In the genomic region with DNA sequence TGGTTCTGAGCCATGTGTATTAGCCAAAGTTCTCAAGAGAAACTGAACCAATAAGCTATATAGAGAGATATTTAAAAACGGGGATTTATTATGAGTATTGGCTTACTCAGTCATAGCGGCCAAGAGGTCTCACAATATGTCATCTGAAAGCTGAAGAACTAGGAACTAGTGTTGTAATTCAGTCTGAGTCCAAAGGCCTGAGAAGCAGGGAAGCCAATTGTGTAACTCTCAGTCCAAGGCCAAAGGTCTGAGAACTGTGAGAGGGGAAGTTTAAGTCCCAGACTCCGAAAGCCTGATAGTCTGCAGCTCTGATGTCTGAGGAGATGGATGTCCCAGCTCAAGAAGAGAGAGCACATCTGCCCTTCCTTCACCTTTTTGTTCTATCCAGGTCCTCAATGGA, we compare ENCODE assay signal across 22 cellular contexts.
"Had no signal": no experiment of that assay in that cellular context is flagged by ENCODE, and none has a peak within 500 bp of the region (broad histone marks: within the 10 kb centered on the region; RNA-seq: fewer than 3 reads in every experiment).

No MANE protein-coding gene starts in this region.

- H3K27ac ChIP-seq: colonic mucosa, dorsolateral prefrontal cortex, esophagus muscularis mucosa, gastroesophageal sphincter, left ventricle myocardium inferior, testis had no signal

- H3K4me3 ChIP-seq: colonic mucosa, dorsolateral prefrontal cortex, esophagus muscularis mucosa, gastroesophageal sphincter, left ventricle myocardium inferior, testis had no signal

- ATAC-seq: activated T-cell treated with anti-CD3 and anti-CD28 coated beads, Interleukin-2, amount 50 U/mL, for 4 hours; effector memory CD8-positive, alpha-beta T cell; gastroesophageal sphincter; T-helper 17 cell had no signal

- H3K9me3 ChIP-seq: colonic mucosa, esophagus muscularis mucosa, gastroesophageal sphincter, left ventricle myocardium inferior, testis had no signal

- H3K36me3 ChIP-seq: colonic mucosa, esophagus muscularis mucosa, gastroesophageal sphincter, left ventricle myocardium inferior had no signal

- H3K4me1 ChIP-seq: colonic mucosa, esophagus muscularis mucosa, gastroesophageal sphincter, left ventricle myocardium inferior, testis had no signal

- DNase-seq: activated CD4-positive, alpha-beta T cell treated with anti-CD3 and anti-CD28 coated beads for 4 hours; activated CD4-positive, alpha-beta T cell treated with anti-CD3 and anti-CD28 coated beads, Interleukin-2, amount 50 U/mL, for 48 hours; activated CD4-positive, CD25-positive, alpha-beta regulatory T cell; activated CD8-positive, alpha-beta memory T cell treated with anti-CD3 and anti-CD28 coated beads, Interleukin-2, amount 50 U/mL, for 48 hours; activated naive CD4-positive, alpha-beta T cell; activated naive CD8-positive, alpha-beta T cell treated with anti-CD3 and anti-CD28 coated beads for 36 hours; activated T-cell treated with anti-CD3 and anti-CD28 coated beads, Interleukin-2, amount 50 U/mL, for 4 hours; amygdala; colonic mucosa; dorsolateral prefrontal cortex; effector memory CD8-positive, alpha-beta T cell; head of caudate nucleus; left ventricle myocardium inferior; occipital lobe; posterior cingulate gyrus; stimulated activated CD4-positive, alpha-beta T cell treated with anti-CD3 and anti-CD28 coated beads, Interleukin-2, amount 100 ng/mL, for 48 hours; stimulated activated naive CD4-positive, alpha-beta T cell; SW 1271; T-helper 17 cell; testis had no signal

- H3K27me3 ChIP-seq: colonic mucosa, dorsolateral prefrontal cortex, esophagus muscularis mucosa, gastroesophageal sphincter, testis had no signal
